Comparison of ENCODE assay signal across 18 cellular contexts in the genomic region with DNA sequence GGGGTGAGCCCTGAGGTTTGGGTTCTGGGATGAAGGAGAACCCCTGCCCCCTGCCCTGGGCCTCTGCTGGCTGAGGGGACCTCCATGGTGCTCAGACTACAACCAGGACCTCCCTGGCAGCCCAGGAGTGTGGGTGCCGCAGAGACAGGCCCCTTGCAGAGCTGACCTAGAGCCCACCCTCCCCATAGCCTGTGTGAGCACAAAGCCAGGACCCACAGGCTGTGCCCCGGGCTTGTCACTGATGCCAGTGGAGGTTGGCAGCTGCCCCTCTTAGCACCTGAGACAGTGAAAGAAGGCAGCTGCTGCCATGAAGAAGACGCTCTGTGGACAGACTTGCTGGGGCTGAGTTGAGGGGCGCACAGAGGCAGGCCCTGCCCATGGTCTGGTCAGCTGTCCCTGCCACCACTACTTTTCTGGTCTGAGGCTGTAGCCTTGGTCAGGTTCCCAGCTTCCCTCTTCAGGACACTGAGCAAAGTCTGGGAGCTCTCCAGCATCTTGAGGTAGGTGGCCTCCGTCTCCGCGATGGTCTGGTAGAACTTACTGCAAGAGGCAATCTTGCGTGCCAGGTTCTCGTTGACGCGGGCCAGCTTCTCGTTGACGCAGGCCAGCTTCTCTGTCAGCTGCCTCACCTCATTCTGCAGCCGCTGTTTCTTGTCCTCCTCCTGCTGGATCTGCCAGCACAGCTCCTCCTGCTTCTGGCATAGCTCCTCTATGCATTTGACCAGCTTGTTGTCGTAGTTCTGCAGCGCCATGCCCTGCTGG.
"Had no signal": no experiment of that assay in that cellular context is flagged by ENCODE, and none has a peak within 500 bp of the region (broad histone marks: within the 10 kb centered on the region; RNA-seq: fewer than 3 reads in every experiment).

No MANE protein-coding gene starts in this region.

- H3K9me3 ChIP-seq: body of pancreas, upper lobe of left lung had no signal

- H3K4me3 ChIP-seq: body of pancreas, skin epidermis, upper lobe of left lung had no signal

- H3K27ac ChIP-seq: body of pancreas, skin epidermis, upper lobe of left lung had no signal

- DNase-seq: activated CD4-positive, alpha-beta T cell treated with anti-CD3 and anti-CD28 coated beads for 4 hours; activated CD8-positive, alpha-beta T cell treated with anti-CD3 and anti-CD28 coated beads for 36 hours; activated gamma-delta T cell treated with Interleukin-2 at 50 U/mL for 16 hours; amniotic stem cell; body of pancreas; effector CD4-positive, alpha-beta T cell; foreskin melanocyte; mesenchymal stem cell; stimulated activated CD4-positive, alpha-beta T cell treated with anti-CD3 and anti-CD28 coated beads, Interleukin-15, amount 100 ng/mL, for 24 hours; stimulated activated CD4-positive, alpha-beta T cell treated with anti-CD3 and anti-CD28 coated beads, Interleukin-4, amount 100 ng/mL, for 1 hour; stimulated activated naive CD4-positive, alpha-beta T cell treated with Interleukin-2 at 50 U/mL for 16 hours; T-helper 17 cell; upper lobe of left lung had no signal

- ATAC-seq: activated CD8-positive, alpha-beta T cell treated with anti-CD3 and anti-CD28 coated beads for 36 hours; body of pancreas; left lobe of liver; T-helper 17 cell; WTC11 had no signal

- FAIRE-seq: colon, islet of Langerhans had no signal

- H3K4me1 ChIP-seq: body of pancreas, upper lobe of left lung had no signal

- H3K27me3 ChIP-seq: body of pancreas, upper lobe of left lung had no signal
